21 cellular contexts compared by ENCODE assay signal in the genomic region with DNA sequence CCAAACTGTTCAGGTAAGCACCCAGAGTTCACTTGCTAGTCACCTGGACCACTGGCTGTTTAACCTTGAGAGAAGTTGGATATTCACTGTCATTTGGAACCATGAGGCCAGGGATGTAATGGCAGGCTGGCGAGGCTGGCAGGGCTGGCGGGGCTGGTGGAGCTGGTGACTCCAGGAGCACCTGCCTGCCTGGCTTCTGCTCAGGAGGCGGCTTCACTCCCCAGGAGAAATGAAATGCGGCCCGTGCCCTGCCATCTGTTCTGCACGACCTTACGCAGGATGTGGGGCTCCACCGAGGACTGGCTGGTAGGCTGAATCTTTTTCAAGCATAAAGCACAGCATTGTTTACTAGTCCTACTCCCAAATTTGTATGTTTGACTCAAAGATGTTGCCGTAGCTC. TPM values are rescaled to one million over a fixed set of nuclear protein-coding genes. Genes with fewer than 3 reads are reported as not detected.
DNase-seq lines count a peak whose midpoint lies in the region; ATAC-seq lines count a peak whose summit lies in the region.
"Had no signal": no experiment of that assay in that cellular context is flagged by ENCODE, and none has a peak within 500 bp of the region (broad histone marks: within the 10 kb centered on the region; RNA-seq: fewer than 3 reads in every experiment).

No MANE protein-coding gene starts in this region.

- peak overlapping the region; percentile 48 for H3K27ac Mint-ChIP-seq in activated naive CD8-positive, alpha-beta T cell treated with anti-CD3 and anti-CD28 coated beads for 36 hours
- no peak overlapping the region for H3K27ac Mint-ChIP-seq in activated naive CD8-positive, alpha-beta T cell treated with anti-CD3 and anti-CD28 coated beads, Interleukin-2, amount 50 U/mL, for 24 hours
- H3K27ac Mint-ChIP-seq: CD8-positive, alpha-beta memory T cell had no signal

- no peak for DNase-seq in activated naive CD8-positive, alpha-beta T cell treated with anti-CD3 and anti-CD28 coated beads for 36 hours
- no peak for DNase-seq in activated naive CD8-positive, alpha-beta T cell treated with anti-CD3 and anti-CD28 coated beads, Interleukin-2, amount 50 U/mL, for 24 hours
- peak; percentile 54 for DNase-seq in cerebellar cortex (ENCODE audit: low spot score)
- peak; percentile 22 for DNase-seq in left kidney (ENCODE audit: low read depth, low spot score)
- DNase-seq: ACHN; BE2C; C1 segment of cervical spinal cord; CD4-positive, CD25-positive, alpha-beta regulatory T cell; CD8-positive, alpha-beta memory T cell; COR-L47; DMS 273 treated with DMSO at 0.1 percent for 48 hours; DMS53; DND-41; EL; GOT3; H7; IMR-90 had no signal

- no peak for ATAC-seq in activated naive CD8-positive, alpha-beta T cell treated with anti-CD3 and anti-CD28 coated beads, Interleukin-2, amount 50 U/mL, for 24 hours
- ATAC-seq in GM19035 (IDR thresholded peaks at IDR 0.05; ENCODE audit: unreplicated experiment) (no peak), HG03045 (IDR thresholded peaks at IDR 0.05; ENCODE audit: unreplicated experiment) (no peak), HG02884 (IDR thresholded peaks at IDR 0.05; ENCODE audit: unreplicated experiment) (no peak)
- ATAC-seq: K562 had no signal

- H3K36me3 Mint-ChIP-seq in activated naive CD8-positive, alpha-beta T cell treated with anti-CD3 and anti-CD28 coated beads for 36 hours: peaks cover 12% of the 10 kb centered on the region
- peaks cover 35% of the 10 kb centered on the region for H3K36me3 Mint-ChIP-seq in activated naive CD8-positive, alpha-beta T cell treated with anti-CD3 and anti-CD28 coated beads, Interleukin-2, amount 50 U/mL, for 24 hours (ENCODE audit: low read depth)

- H3K9me3 Mint-ChIP-seq in activated naive CD8-positive, alpha-beta T cell treated with anti-CD3 and anti-CD28 coated beads for 36 hours: no peaks in the 10 kb centered on the region
- no peaks in the 10 kb centered on the region for H3K9me3 Mint-ChIP-seq in activated naive CD8-positive, alpha-beta T cell treated with anti-CD3 and anti-CD28 coated beads, Interleukin-2, amount 50 U/mL, for 24 hours
- H3K9me3 Mint-ChIP-seq: CD8-positive, alpha-beta memory T cell had no signal

- no peaks in the 10 kb centered on the region for H3K4me1 Mint-ChIP-seq in activated naive CD8-positive, alpha-beta T cell treated with anti-CD3 and anti-CD28 coated beads for 36 hours
- no peaks in the 10 kb centered on the region for H3K4me1 Mint-ChIP-seq in activated naive CD8-positive, alpha-beta T cell treated with anti-CD3 and anti-CD28 coated beads, Interleukin-2, amount 50 U/mL, for 24 hours
- H3K4me1 Mint-ChIP-seq: CD4-positive, CD25-positive, alpha-beta regulatory T cell; CD8-positive, alpha-beta memory T cell had no signal

- H3K27me3 Mint-ChIP-seq in activated naive CD8-positive, alpha-beta T cell treated with anti-CD3 and anti-CD28 coated beads for 36 hours: no peaks in the 10 kb centered on the region
- no peaks in the 10 kb centered on the region for H3K27me3 Mint-ChIP-seq in activated naive CD8-positive, alpha-beta T cell treated with anti-CD3 and anti-CD28 coated beads, Interleukin-2, amount 50 U/mL, for 24 hours
- H3K27me3 Mint-ChIP-seq: CD4-positive, CD25-positive, alpha-beta regulatory T cell; CD8-positive, alpha-beta memory T cell had no signal

- no peak overlapping the region for H3K4me3 Mint-ChIP-seq in activated naive CD8-positive, alpha-beta T cell treated with anti-CD3 and anti-CD28 coated beads for 36 hours
- H3K4me3 Mint-ChIP-seq in activated naive CD8-positive, alpha-beta T cell treated with anti-CD3 and anti-CD28 coated beads, Interleukin-2, amount 50 U/mL, for 24 hours: no peak overlapping the region
- H3K4me3 Mint-ChIP-seq: CD8-positive, alpha-beta memory T cell had no signal

RNA-seq across cellular contexts. Expression of gene MX1, which starts 22.7 kb away (rescaled TPM):
- total RNA-seq in activated naive CD8-positive, alpha-beta T cell treated with anti-CD3 and anti-CD28 coated beads for 36 hours: 100 to 1,000 TPM; 108 to 109 TPM

RNA-seq across cellular contexts. Expression of gene MX2, which starts 41.5 kb away (rescaled TPM):
- 10 to 100 TPM; 30.2 to 31.3 TPM for total RNA-seq in activated naive CD8-positive, alpha-beta T cell treated with anti-CD3 and anti-CD28 coated beads for 36 hours

Comparison
In these comparisons a context has a peak if more than half of its experiments do, and no peak if none do; other contexts are left out.
1. DNase-seq: peak in cerebellar cortex (single experiment) and left kidney (single experiment); none in activated naive CD8-positive, alpha-beta T cell treated with anti-CD3 and anti-CD28 coated beads for 36 hours (single experiment) and activated naive CD8-positive, alpha-beta T cell treated with anti-CD3 and anti-CD28 coated beads, Interleukin-2, amount 50 U/mL, for 24 hours (single experiment).